Comparison of ENCODE assay signal across 10 cellular contexts in genomic region chr7:105776068-105776790, GRCh38.
A peak's percentile ranks its signal among the peaks of the same experiment; 100 is the strongest.
DNase-seq lines count a peak whose midpoint lies in the region.
"Had no signal": no experiment of that assay in that cellular context is flagged by ENCODE, and none has a peak within 500 bp of the region (broad histone marks: within the 10 kb centered on the region; RNA-seq: fewer than 3 reads in every experiment).

No MANE protein-coding gene starts in this region.

- H3K9me3 ChIP-seq in MG63 (no peaks in the 10 kb centered on the region), ectodermal cell (ENCODE audit: control insufficient read depth, low read length) (no peaks in the 10 kb centered on the region)

- 2 to 6% methylated on average over 6 of the region's 6 CpGs for WGBS in ectodermal cell, 2 experiments
- no CpG with 5 or more reads among the region's 6 CpGs for WGBS in mesendoderm (ENCODE audit: extremely low coverage, insufficient coverage, low lambda C conversion rate)

- in situ Hi-C loops in ACHN (cut with HindIII; ENCODE audit: low pct_ligation_motif_present, low pct_unique_long_range_greater_than_20kb, low sequenced_read_pairs), result no loop called here

- no peak overlapping the region for H2BK120ac ChIP-seq in mesendoderm (ENCODE audit: low read depth, low read length)

- H3K36me3 ChIP-seq in MG63 (no peaks in the 10 kb centered on the region), ectodermal cell (ENCODE audit: control insufficient read depth, insufficient read depth, low read length) (no peaks in the 10 kb centered on the region), mesendoderm (ENCODE audit: control insufficient read depth, insufficient read depth, low read length) (no peaks in the 10 kb centered on the region)

- H4K8ac ChIP-seq in mesendoderm (ENCODE audit: low read depth, low read length), result no peak overlapping the region

- DNase-seq in ACHN (peak; percentile 99), MG63 (peak; percentile 96), mesendoderm (peak; percentile 99), SHP77 (lab: John Stamatoyannopoulos, UW) (no peak), activated gamma-delta T cell (lab: John Stamatoyannopoulos, UW) (no peak), ureter (ENCODE audit: low spot score) (no peak)
- DNase-seq in effector CD4-positive, alpha-beta T cell, result no peak
- DNase-seq: CD4-positive, alpha-beta T cell; naive B cell had no signal

- peak overlapping the region; percentile 81 for H3K18ac ChIP-seq in mesendoderm (ENCODE audit: low read length)

- peaks cover 5% of the 10 kb centered on the region for H3K79me1 ChIP-seq in mesendoderm (ENCODE audit: low read length)

- H4K5ac ChIP-seq in mesendoderm (ENCODE audit: low read length), result no peak overlapping the region

- H3K4me1 ChIP-seq in ectodermal cell (ENCODE audit: control insufficient read depth, insufficient read depth, low read length), result peaks cover 27% of the 10 kb centered on the region
- peaks cover 21% of the 10 kb centered on the region for H3K4me1 ChIP-seq in mesendoderm (ENCODE audit: control insufficient read depth, low read depth, low read length)

- H2AK5ac ChIP-seq in mesendoderm (ENCODE audit: low read length), result no peak overlapping the region

- H3K4me2 ChIP-seq in mesendoderm (ENCODE audit: low read length), result no peak overlapping the region

- no peak overlapping the region for H3K4ac ChIP-seq in mesendoderm (ENCODE audit: low read depth, low read length)

- H3K23ac ChIP-seq in mesendoderm (ENCODE audit: low read length), result no peak overlapping the region

- H3K27ac ChIP-seq in ectodermal cell (ENCODE audit: insufficient read depth, low read depth, low read length, poor library complexity, severe bottlenecking) (peak overlapping the region; percentile 54), mesendoderm (ENCODE audit: low read depth, low read length) (peak overlapping the region; percentile 78)

- H3K56ac ChIP-seq in mesendoderm (ENCODE audit: low read length), result peak overlapping the region; percentile 62

- no peak overlapping the region for H2BK15ac ChIP-seq in mesendoderm (replicated peaks; ENCODE audit: low read depth)

- no peaks in the 10 kb centered on the region for H3K79me2 ChIP-seq in mesendoderm (ENCODE audit: control insufficient read depth, insufficient read depth, low read length)

- H3K27me3 ChIP-seq in MG63 (no peaks in the 10 kb centered on the region), ectodermal cell (ENCODE audit: control insufficient read depth, insufficient read depth, low read length, poor library complexity, severe bottlenecking) (no peaks in the 10 kb centered on the region), mesendoderm (ENCODE audit: insufficient read depth, low read length, poor library complexity) (peaks cover 2% of the 10 kb centered on the region)

- H3K4me3 ChIP-seq in MG63 (no peak overlapping the region), ectodermal cell (ENCODE audit: insufficient read depth, low read depth, low read length) (no peak overlapping the region), mesendoderm (ENCODE audit: low read length) (no peak overlapping the region)

- no peak overlapping the region for H2BK5ac ChIP-seq in mesendoderm (ENCODE audit: low read length)

- H3K9ac ChIP-seq in mesendoderm (ENCODE audit: low read length), result no peak overlapping the region

Comparison
In these comparisons a context has a peak if more than half of its experiments do, and no peak if none do; other contexts are left out.
1. DNase-seq: peak in ACHN (single experiment), MG63 (single experiment) and mesendoderm (single experiment); none in SHP77 (0 of 2), effector CD4-positive, alpha-beta T cell (single experiment), activated gamma-delta T cell (single experiment) and ureter (single experiment).